In the genomic region with DNA sequence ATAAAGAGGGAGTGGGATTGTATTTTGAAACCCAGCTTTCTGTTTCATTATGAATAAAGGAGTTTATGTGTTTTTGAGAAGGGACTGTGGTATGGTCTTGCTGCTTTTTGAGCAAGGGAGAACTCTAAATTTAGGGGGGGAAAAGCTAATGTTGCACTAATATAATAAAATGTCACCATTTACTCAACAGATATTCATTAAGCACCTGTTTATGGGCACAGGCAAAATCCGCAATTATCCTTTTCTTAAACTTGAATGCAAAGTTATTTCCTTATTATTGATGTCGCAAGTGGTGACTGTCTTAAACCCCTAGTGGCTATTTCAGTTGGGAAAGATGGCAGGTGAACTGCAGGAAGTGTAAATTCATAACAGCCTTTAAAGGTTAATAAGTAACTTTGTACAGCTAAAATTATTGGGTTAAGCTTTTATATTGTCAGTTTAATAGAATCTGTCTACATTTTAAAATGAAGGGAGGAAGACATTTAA, we compare ENCODE assay signal across 8 cellular contexts. TPM values are rescaled to one million over a fixed set of nuclear protein-coding genes. Genes with fewer than 3 reads are reported as not detected.
DNase-seq lines count a peak whose midpoint lies in the region; ATAC-seq and TF ChIP-seq lines count a peak whose summit lies in the region.

No MANE protein-coding gene starts in this region.

- intact Hi-C loops in HCT116 (cut with micrococcal nuclease), result loop anchor here (2.0 kb wide), 1 partner anchor 13 kb away; no protein-coding TSS in a partner anchor

- H3K27ac ChIP-seq in HCT116 (ENCODE audit: low read depth, low read length), result no peak overlapping the region; the same call in 1 of the 2 replicates

- RAD21 ChIA-PET in HCT116 (lab: Charles Lee; ENCODE audit: low non-redundant PET in 1 of 2, low total read pairs in 2 of 2, uncharacterized antibody in 2 of 2, unreplicated experiment in 2 of 2), result no interaction called here

- H2AFZ ChIP-seq in HCT116 (ENCODE audit: low read depth, low read length, poor library complexity, severe bottlenecking), result no peak overlapping the region

- DNase-seq in activated CD8-positive, alpha-beta memory T cell treated with anti-CD3 and anti-CD28 coated beads, Interleukin-2, amount 10 ng/mL, durations not matched to agents 7 days and 5 days, result no peak
- no peak for DNase-seq in activated CD8-positive, alpha-beta memory T cell treated with anti-CD3 and anti-CD28 coated beads for 24 hours
- DNase-seq in HCT116 (ENCODE audit: low read depth, low spot score), result peak; percentile 44
- peak; percentile 68 for DNase-seq in MV-4-11 (lab: John Stamatoyannopoulos, UW)
- peak; percentile 17 for DNase-seq in astrocyte of the hippocampus (ENCODE audit: low read depth, low spot score)
- DNase-seq in lung microvascular endothelial cell (ENCODE audit: low read depth in 2 of 2), result peak; percentile 45 to 48
- DNase-seq in NCI-H524 treated with DMSO at 0.1 percent for 48 hours (lab: John Stamatoyannopoulos, UW), result no peak
- DNase-seq in NCI-H774 (lab: John Stamatoyannopoulos, UW), result no peak

- H3K9me2 ChIP-seq in HCT116 (ENCODE audit: insufficient read depth), result no peaks in the 10 kb centered on the region

- peaks cover 45% of the 10 kb centered on the region for H3K4me1 Mint-ChIP-seq in activated CD8-positive, alpha-beta memory T cell treated with anti-CD3 and anti-CD28 coated beads, Interleukin-2, amount 10 ng/mL, durations not matched to agents 7 days and 5 days

- peak overlapping the region; percentile 83 to 86 for H3K4me3 ChIP-seq in HCT116 (replicated peaks in 1 of 2; ENCODE audit: low read depth in 1 of 2, low read length in 2 of 2)

- H3K4me3 Mint-ChIP-seq in activated CD8-positive, alpha-beta memory T cell treated with anti-CD3 and anti-CD28 coated beads, Interleukin-2, amount 10 ng/mL, durations not matched to agents 7 days and 5 days, result peak overlapping the region; percentile 83

- no peaks in the 10 kb centered on the region; a peak in 1 of 4 replicates for H3K36me3 ChIP-seq in HCT116 (ENCODE audit: control insufficient read depth in 1 of 2, insufficient read depth in 2 of 2, low read length in 2 of 2)

- 0 out of 2 replicates have a peak, but pooled peaks have one; percentile 20 for TF ChIP-seq RAD21 in HCT116 (IDR thresholded peaks at IDR 0.05; ENCODE audit: low read depth)

- TF ChIP-seq POLR2A in HCT116 (IDR thresholded peaks at IDR 0.05; ENCODE audit: borderline replicate concordance, extremely low read depth, insufficient read depth, insufficient read length), result no peak

- no peaks in the 10 kb centered on the region for H3K9me3 ChIP-seq in HCT116 (ENCODE audit: control insufficient read depth in 1 of 2, insufficient read depth in 1 of 2, low read depth in 1 of 2, low read length in 2 of 2)

- peak overlapping the region; percentile 89 for H3K27ac Mint-ChIP-seq in activated CD8-positive, alpha-beta memory T cell treated with anti-CD3 and anti-CD28 coated beads, Interleukin-2, amount 10 ng/mL, durations not matched to agents 7 days and 5 days

- H3K27me3 Mint-ChIP-seq in activated CD8-positive, alpha-beta memory T cell treated with anti-CD3 and anti-CD28 coated beads, Interleukin-2, amount 10 ng/mL, durations not matched to agents 7 days and 5 days, result no peaks in the 10 kb centered on the region

- peak overlapping the region; percentile 88 for H3K9ac ChIP-seq in HCT116 (ENCODE audit: low read length)

- H3K79me2 ChIP-seq in HCT116 (ENCODE audit: insufficient read depth, low read length), result peaks cover 58% of the 10 kb centered on the region

- POLR2A ChIA-PET in HCT116 (lab: Charles Lee), result no interaction called here

- TF ChIP-seq CTCF in HCT116 (IDR thresholded peaks at IDR 0.05 in 2 of 3, conservative IDR thresholded peaks at IDR 0.05 in 1 of 3; ENCODE audit: borderline replicate concordance in 1 of 3, insufficient read depth in 1 of 3, low read depth in 2 of 3, low read length in 2 of 3), result peak in 2 of 3 experiments; percentile 40 to 57; a peak in 4 of 6 replicates

- H3K4me2 ChIP-seq in HCT116 (ENCODE audit: low read length), result peak overlapping the region; percentile 81

- H3K36me3 Mint-ChIP-seq in activated CD8-positive, alpha-beta memory T cell treated with anti-CD3 and anti-CD28 coated beads, Interleukin-2, amount 10 ng/mL, durations not matched to agents 7 days and 5 days, result peaks cover 30% of the 10 kb centered on the region

- ATAC-seq in activated CD8-positive, alpha-beta memory T cell treated with anti-CD3 and anti-CD28 coated beads, Interleukin-2, amount 10 ng/mL, durations not matched to agents 7 days and 5 days, result no peak
- ATAC-seq in HCT116, result no peak

- peaks cover 18 to 38% of the 10 kb centered on the region in 2 experiments for H3K4me1 ChIP-seq in HCT116 (ENCODE audit: control insufficient read depth in 1 of 2, insufficient read depth in 2 of 2, low read length in 2 of 2)

- no peaks in the 10 kb centered on the region for H3K27me3 ChIP-seq in HCT116 (ENCODE audit: insufficient read depth, low read length)

- no peaks in the 10 kb centered on the region for H3K9me3 Mint-ChIP-seq in activated CD8-positive, alpha-beta memory T cell treated with anti-CD3 and anti-CD28 coated beads, Interleukin-2, amount 10 ng/mL, durations not matched to agents 7 days and 5 days (ENCODE audit: low read depth)

- H4K20me1 ChIP-seq in HCT116 (ENCODE audit: insufficient read depth), result peaks cover 3% of the 10 kb centered on the region; the same call in 1 of the 2 replicates

- BruUV-seq in HCT116 (replicated peaks; lab: Mats Ljungman, UMichigan), result no TSS peak

- CTCF ChIA-PET in activated CD8-positive, alpha-beta memory T cell treated with anti-CD3 and anti-CD28 coated beads, Interleukin-2, amount 10 ng/mL, durations not matched to agents 7 days and 5 days (lab: Charles Lee), result interaction anchor here (0.7 to 8.7 kb wide), 20 partner anchors 9 to 131 kb away, joined by 3 to 94 read pairs (median 5); partner anchors contain the start of gene HINT1
- CTCF ChIA-PET in HCT116 (lab: Charles Lee), result interaction anchor here (0.9 kb wide), 1 partner anchor 10 kb away, joined by 4 read pairs; no protein-coding TSS in a partner anchor

TF ChIP-seq in HCT116, 20 proteins besides CTCF, POLR2A, EP300 and RAD21:
- TF ChIP-seq CEBPB (IDR thresholded peaks at IDR 0.05; ENCODE audit: low read depth) (peak; percentile 82), EZH2phosphoT487 (IDR thresholded peaks at IDR 0.05; ENCODE audit: borderline replicate concordance) (no peak)
TF ChIP-seq in HCT116: peak in this region for 1.

RNA-seq across cellular contexts. Expression of gene CDC42SE2, which starts 1.5 kb away (rescaled TPM):
- total RNA-seq in activated CD8-positive, alpha-beta memory T cell treated with anti-CD3 and anti-CD28 coated beads, Interleukin-2, amount 10 ng/mL, durations not matched to agents 7 days and 5 days, result 100 to 1,000 TPM; 118 to 149 TPM
- total RNA-seq in HCT116 (2021; ENCODE audit: unreplicated experiment) (27.0 TPM), lung microvascular endothelial cell (41.6 and 57.9 TPM in 2 replicates)
- 12.9 and 13.6 TPM in 2 replicates for polyA plus RNA-seq in HCT116 (2012)

Comparison
In these comparisons a context has a peak if more than half of its experiments do, and no peak if none do; other contexts are left out.
1. DNase-seq: peak in HCT116 (single experiment), MV-4-11 (single experiment), astrocyte of the hippocampus (single experiment) and lung microvascular endothelial cell (2 of 2); none in activated CD8-positive, alpha-beta memory T cell treated with anti-CD3 and anti-CD28 coated beads, Interleukin-2, amount 10 ng/mL, durations not matched to agents 7 days and 5 days (single experiment), activated CD8-positive, alpha-beta memory T cell treated with anti-CD3 and anti-CD28 coated beads for 24 hours (single experiment), NCI-H524 treated with DMSO at 0.1 percent for 48 hours (single experiment) and NCI-H774 (single experiment).